8 cellular contexts compared by ENCODE assay signal in the genomic region with DNA sequence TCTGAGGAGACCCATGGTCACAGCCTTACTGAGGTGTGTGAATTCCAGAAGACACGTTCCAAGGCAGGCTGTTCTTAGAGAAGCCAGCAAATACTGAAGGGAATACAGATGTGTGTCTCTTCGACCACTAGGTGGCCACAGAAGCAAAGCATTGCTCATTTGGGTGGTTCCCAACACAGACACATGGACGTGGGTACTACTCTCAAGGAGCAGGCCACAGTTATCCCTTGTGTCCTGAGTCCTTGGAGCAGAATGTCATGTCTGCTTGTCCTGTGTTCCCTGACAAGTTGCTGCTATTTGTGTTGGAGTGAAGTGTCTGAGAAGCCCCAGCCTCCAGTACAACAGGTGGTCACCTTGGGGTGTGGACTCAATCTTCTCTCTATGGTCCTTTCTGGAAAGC. TPM values are rescaled to one million over a fixed set of nuclear protein-coding genes. Genes with fewer than 3 reads are reported as not detected.
DNase-seq lines count a peak whose midpoint lies in the region; ATAC-seq, FAIRE-seq and TF ChIP-seq lines count a peak whose summit lies in the region.

No MANE protein-coding gene starts in this region.

- no peaks in the 10 kb centered on the region for H3K27me3 ChIP-seq in neuronal stem cell (ENCODE audit: control insufficient read depth in 3 of 3, insufficient read depth in 3 of 3, low read depth in 1 of 3, low read length in 3 of 3)
- no peaks in the 10 kb centered on the region for H3K27me3 ChIP-seq in tibial nerve

- H3K36me3 ChIP-seq in OCI-LY7 (ENCODE audit: insufficient read depth, low read length) (peaks cover 48% of the 10 kb centered on the region), neuronal stem cell (replicated peaks in 1 of 2; ENCODE audit: control insufficient read depth in 2 of 2, insufficient read depth in 2 of 2, low read length in 2 of 2) (peaks cover 19 to 48% of the 10 kb centered on the region in 2 donors), tibial nerve (peaks cover 0 to 57% (median 25%) of the 10 kb centered on the region in 3 donors)

- H3K4ac ChIP-seq in neuronal stem cell (ENCODE audit: low read length): no peak overlapping the region

- 0 out of 2 replicates have a peak, but pooled peaks cover 6% of the 10 kb centered on the region for H4K20me1 ChIP-seq in OCI-LY7 (ENCODE audit: insufficient read depth, low read length)

- H4K91ac ChIP-seq in neuronal stem cell (ENCODE audit: low read depth, low read length, poor library complexity): no peak overlapping the region

- no peak overlapping the region for H4K8ac ChIP-seq in neuronal stem cell (ENCODE audit: low read depth, low read length)

- no peak overlapping the region for H3K9ac ChIP-seq in neuronal stem cell (ENCODE audit: low read depth, low read length, poor library complexity)

- peak overlapping the region; percentile 64 for H3K4me2 ChIP-seq in OCI-LY7 (ENCODE audit: low read length)
- no peak overlapping the region for H3K4me2 ChIP-seq in neuronal stem cell (ENCODE audit: insufficient read depth, low read length, poor library complexity, severe bottlenecking)

- H3K18ac ChIP-seq in neuronal stem cell (ENCODE audit: low read length): no peak overlapping the region

- H3K9me3 ChIP-seq in OCI-LY7 (ENCODE audit: low read length) (no peaks in the 10 kb centered on the region), neuronal stem cell (replicated peaks in 1 of 2; ENCODE audit: control insufficient read depth in 2 of 2, insufficient read depth in 1 of 2, low read depth in 1 of 2, low read length in 2 of 2) (no peaks in the 10 kb centered on the region), tibial nerve (no peaks in the 10 kb centered on the region)

- no peak overlapping the region for H2BK120ac ChIP-seq in neuronal stem cell (ENCODE audit: low read depth, low read length)

- BruUV-seq in OCI-LY7 (replicated peaks; lab: Mats Ljungman, UMichigan): no TSS peak

- POLR2A ChIA-PET in OCI-LY7 (lab: Charles Lee): interaction anchor here (0.6 to 0.7 kb wide), 2 partner anchors 74 to 566 kb away, joined by 3 to 4 read pairs; no protein-coding TSS in a partner anchor

- peaks cover 28% of the 10 kb centered on the region for H3K4me1 ChIP-seq in OCI-LY7 (ENCODE audit: insufficient read depth, low read length, poor library complexity, severe bottlenecking)
- peaks cover 1 to 3% of the 10 kb centered on the region in 2 donors for H3K4me1 ChIP-seq in neuronal stem cell (ENCODE audit: control insufficient read depth in 2 of 2, insufficient read depth in 1 of 2, low read depth in 1 of 2, low read length in 2 of 2)
- peaks cover 0 to 48% (median 15%) of the 10 kb centered on the region in 4 donors for H3K4me1 ChIP-seq in tibial nerve

- FAIRE-seq in G401.6 (lab: Jason Lieb, UNC): peak; percentile 84

- H2BK5ac ChIP-seq in neuronal stem cell (ENCODE audit: low read length): no peak overlapping the region

- DNase-seq in HT-29 (ENCODE audit: low spot score) (peak; percentile 73), OCI-LY7 (ENCODE audit: low spot score) (peak; percentile 83), activated T-helper 1 cell treated with Interleukin-2 at 50 U/mL for 16 hours (ENCODE audit: low read depth) (peak; percentile 25), fibroblast of mammary gland (ENCODE audit: low read depth) (peak; percentile 85), neuronal stem cell (ENCODE audit: low spot score) (peak; percentile 49), tibial nerve (ENCODE audit: low spot score in 2 of 2) (peak in 1 of 2 donors; percentile 76)

- H3K4me3 ChIP-seq in OCI-LY7 (ENCODE audit: low read depth, low read length, poor library complexity, severe bottlenecking) (no peak overlapping the region), fibroblast of mammary gland (ENCODE audit: control insufficient read depth, low read depth, low read length) (no peak overlapping the region), neuronal stem cell (ENCODE audit: low read length in 2 of 2) (no peak overlapping the region), tibial nerve (no peak overlapping the region)

- no peaks in the 10 kb centered on the region for H3K79me1 ChIP-seq in neuronal stem cell (ENCODE audit: low read depth, low read length)

- no peak overlapping the region for H3K14ac ChIP-seq in neuronal stem cell (ENCODE audit: low read length)

- H2BK15ac ChIP-seq in neuronal stem cell (ENCODE audit: low read length): no peak overlapping the region

- TF ChIP-seq EP300 in tibial nerve (IDR thresholded peaks at IDR 0.05): peak in 1 of 2 donors; percentile 42

- TF ChIP-seq POLR2A in tibial nerve (IDR thresholded peaks at IDR 0.05): no peak

- H2AK5ac ChIP-seq in neuronal stem cell (ENCODE audit: low read depth, low read length): no peak overlapping the region

- no peak overlapping the region for H2BK12ac ChIP-seq in neuronal stem cell (ENCODE audit: low read length)

- no peak for ATAC-seq in GM19328 (IDR thresholded peaks at IDR 0.05; ENCODE audit: unreplicated experiment)

- CTCF ChIA-PET in OCI-LY7 (lab: Charles Lee; ENCODE audit: unreplicated experiment): interaction anchor here (0.6 to 2.7 kb wide), 4 partner anchors 31 to 75 kb away, joined by 3 to 16 read pairs (median 4); no protein-coding TSS in a partner anchor

- WGBS in neuronal stem cell (ENCODE audit: extremely low coverage in 2 of 2, insufficient read length in 2 of 2, insufficient replicate concordance in 1 of 2), 2 donors: no CpG with 5 or more reads among the region's 3 CpGs
- 0 to 5% methylated on average over 1 to 3 of the region's 3 CpGs for WGBS in tibial nerve, 2 donors

- intact Hi-C loops in OCI-LY7 (cut with micrococcal nuclease; ENCODE audit: unreplicated experiment): loop anchor here (1.0 to 5.0 kb wide), 2 partner anchors 79 to 451 kb away; a partner anchor contains a TSS

- no peaks in the 10 kb centered on the region for H3K9me2 ChIP-seq in OCI-LY7 (ENCODE audit: insufficient read depth, low read length)

- peak; percentile 94 for TF ChIP-seq CTCF in OCI-LY7 (conservative IDR thresholded peaks at IDR 0.05; ENCODE audit: low read length)
- peak; percentile 95 for TF ChIP-seq CTCF in fibroblast of mammary gland (conservative IDR thresholded peaks at IDR 0.05; ENCODE audit: control insufficient read depth, insufficient read depth, low read depth, low read length)
- TF ChIP-seq CTCF in tibial nerve (IDR thresholded peaks at IDR 0.05): peak; percentile 62 to 88 (median 82)

- H2AFZ ChIP-seq in OCI-LY7 (ENCODE audit: low read length) (no peak overlapping the region), neuronal stem cell (ENCODE audit: low read length) (no peak overlapping the region)

- H3K27ac ChIP-seq in OCI-LY7 (ENCODE audit: low read depth, low read length, poor library complexity, severe bottlenecking): peak overlapping the region; percentile 74
- H3K27ac ChIP-seq in neuronal stem cell (replicated peaks; ENCODE audit: low read length): no peak overlapping the region
- peak overlapping the region in 2 of 4 donors; percentile 55 to 75 for H3K27ac ChIP-seq in tibial nerve

- H3K79me2 ChIP-seq in OCI-LY7 (ENCODE audit: insufficient read depth, low read depth, low read length): 0 out of 2 replicates have a peak, but pooled peaks cover 4% of the 10 kb centered on the region

- no peak overlapping the region for H3K23ac ChIP-seq in neuronal stem cell (ENCODE audit: low read depth, low read length, poor library complexity)

RNA-seq across cellular contexts. Expression of a gene that starts 30.3 kb away (rescaled TPM):
- total RNA-seq in HT-29 (2014; rRNA removed; shearing (Covaris generic)): 105 and 113 TPM in 2 replicates
- total RNA-seq in OCI-LY7 (2014; rRNA removed; shearing (Covaris generic)): 46.0 and 55.2 TPM in 2 replicates
- 37.0 and 39.5 TPM in 2 replicates for total RNA-seq in OCI-LY7 (2022)
- 9.8 TPM for polyA plus RNA-seq in neuronal stem cell (2013, experiment 1 of 2)
- polyA plus RNA-seq in neuronal stem cell (2013, experiment 2 of 2): 10.1 TPM
- 10 to 100 TPM; 55.7 to 75.6 (median 63.1) TPM for total RNA-seq in tibial nerve

RNA-seq across cellular contexts. Expression of a gene that starts 32.0 kb away (rescaled TPM):
- total RNA-seq in HT-29 (2014; rRNA removed; shearing (Covaris generic)): 81.3 and 109 TPM in 2 replicates
- 92.8 and 113 TPM in 2 replicates for total RNA-seq in OCI-LY7 (2014; rRNA removed; shearing (Covaris generic))
- 114 and 139 TPM in 2 replicates for total RNA-seq in OCI-LY7 (2022)
- polyA plus RNA-seq in neuronal stem cell (2013, experiment 1 of 2): 37.3 TPM
- polyA plus RNA-seq in neuronal stem cell (2013, experiment 2 of 2): 36.3 TPM
- 10 to 100 TPM; 55.5 to 61.8 (median 57.7) TPM for total RNA-seq in tibial nerve

RNA-seq across cellular contexts. Expression of a gene that starts 32.1 kb away (rescaled TPM):
- total RNA-seq in HT-29 (2014; rRNA removed; shearing (Covaris generic)): not detected in 2 replicates
- 13.5 and 15.5 TPM in 2 replicates for total RNA-seq in OCI-LY7 (2014; rRNA removed; shearing (Covaris generic))
- total RNA-seq in OCI-LY7 (2022) (33.2 and 34.2 TPM in 2 replicates), tibial nerve (10 to 100 TPM; 16.2 to 40.2 (median 24.0) TPM)
- 48.1 TPM for polyA plus RNA-seq in neuronal stem cell (2013, experiment 1 of 2)
- polyA plus RNA-seq in neuronal stem cell (2013, experiment 2 of 2): 46.7 TPM

RNA-seq across cellular contexts. Expression of a gene that starts 49.7 kb away (rescaled TPM):
- total RNA-seq in HT-29 (2014; rRNA removed; shearing (Covaris generic)): not detected in 2 replicates
- total RNA-seq in OCI-LY7 (2014; rRNA removed; shearing (Covaris generic)): 0.08 and 0.13 TPM in 2 replicates
- total RNA-seq in OCI-LY7 (2022) (0.27 and 0.37 TPM in 2 replicates), tibial nerve (under 1 TPM in 2 of 4 donors, not detected in 2; 0.20 to 0.21 TPM)
- polyA plus RNA-seq in neuronal stem cell (2013, experiment 1 of 2): 0.74 TPM
- 0.79 TPM for polyA plus RNA-seq in neuronal stem cell (2013, experiment 2 of 2)

Comparison
In these comparisons a context has a peak if more than half of its experiments do, and no peak if none do; other contexts are left out.
1. RNA of a gene that starts 32.1 kb away (total RNA-seq): 13.5 to 34.2 TPM in OCI-LY7 and 16.2 to 40.2 TPM in tibial nerve; not detected in HT-29; every median in the first group is over 10 times any median in the second.
2. Peak in every context shown above with its lines, with median percentiles within 50 percentile points of each other: CTCF ChIP-seq.